Comparison of ENCODE assay signal across 9 cellular contexts in genomic region chr3:160981217-160981938, GRCh38.
A peak's percentile ranks its signal among the peaks of the same experiment; 100 is the strongest.
DNase-seq lines count a peak whose midpoint lies in the region; ATAC-seq, FAIRE-seq and TF ChIP-seq lines count a peak whose summit lies in the region.
"Had no signal": no experiment of that assay in that cellular context is flagged by ENCODE, and none has a peak within 500 bp of the region (broad histone marks: within the 10 kb centered on the region; RNA-seq: fewer than 3 reads in every experiment).

No MANE protein-coding gene starts in this region.

- H4K91ac ChIP-seq in mesenchymal stem cell (ENCODE audit: low read length) = no peak overlapping the region

- no peak overlapping the region for H2AK5ac ChIP-seq in mesenchymal stem cell (ENCODE audit: low read length, severe bottlenecking)

- no peak overlapping the region for H3K14ac ChIP-seq in mesenchymal stem cell (ENCODE audit: low read length in 2 of 2)

- TF ChIP-seq EP300 in esophagus muscularis mucosa (IDR thresholded peaks at IDR 0.05) = no peak

- no peak overlapping the region for H3K4ac ChIP-seq in mesenchymal stem cell (ENCODE audit: low read depth in 1 of 2, low read length in 2 of 2)

- DNase-seq in OCI-M1 (lab: John Stamatoyannopoulos, UW) (peak; percentile 5), mesenchymal stem cell (peak; percentile 73), ACHN (no peak), urothelium cell line (ENCODE audit: low spot score) (no peak), esophagus muscularis mucosa (ENCODE audit: extremely low spot score) (no peak)

- no peak overlapping the region for H4K8ac ChIP-seq in mesenchymal stem cell (ENCODE audit: low read length)

- no peaks in the 10 kb centered on the region for H3K36me3 ChIP-seq in mesenchymal stem cell (ENCODE audit: control insufficient read depth in 1 of 2, insufficient read depth in 2 of 2, low read depth in 1 of 2, low read length in 2 of 2)
- H3K36me3 ChIP-seq in esophagus muscularis mucosa = no peaks in the 10 kb centered on the region

- ATAC-seq in GM18873 (IDR thresholded peaks at IDR 0.05; ENCODE audit: low FRiP score, unreplicated experiment) (peak; percentile 92), HG02678 (IDR thresholded peaks at IDR 0.05; ENCODE audit: unreplicated experiment) (peak; percentile 89), HG03280 (IDR thresholded peaks at IDR 0.05; ENCODE audit: unreplicated experiment) (no peak)
- ATAC-seq: K562 had no signal

- no peak overlapping the region for H2BK15ac ChIP-seq in mesenchymal stem cell (ENCODE audit: low read depth, poor library complexity, severe bottlenecking)

- no peak for TF ChIP-seq CTCF in esophagus muscularis mucosa (IDR thresholded peaks at IDR 0.05)

- no peak for TF ChIP-seq POLR2A in esophagus muscularis mucosa (IDR thresholded peaks at IDR 0.05; ENCODE audit: low read depth)

- no peak overlapping the region for H3K27ac ChIP-seq in mesenchymal stem cell (ENCODE audit: low read length, poor library complexity, severe bottlenecking)
- H3K27ac ChIP-seq in esophagus muscularis mucosa (replicated peaks in 1 of 4) = no peak overlapping the region

- H3K9me3 ChIP-seq in mesenchymal stem cell (ENCODE audit: control insufficient read depth, low read length) (peaks cover 13% of the 10 kb centered on the region), esophagus muscularis mucosa (no peaks in the 10 kb centered on the region)

- H2BK120ac ChIP-seq in mesenchymal stem cell (ENCODE audit: low read depth, low read length) = no peak overlapping the region

- no peak overlapping the region for H3K23ac ChIP-seq in mesenchymal stem cell (ENCODE audit: low read length in 2 of 2)

- H3K4me3 ChIP-seq in mesenchymal stem cell (ENCODE audit: insufficient read depth in 1 of 2, low read depth in 1 of 2, low read length in 2 of 2) (no peak overlapping the region), esophagus muscularis mucosa (no peak overlapping the region)
- H3K4me3 ChIP-seq: K562 had no signal

- H3K4me1 ChIP-seq in mesenchymal stem cell (ENCODE audit: control insufficient read depth, insufficient read depth, low read depth, low read length) (no peaks in the 10 kb centered on the region), esophagus muscularis mucosa (no peaks in the 10 kb centered on the region)

- H3K27me3 ChIP-seq in mesenchymal stem cell (ENCODE audit: control insufficient read depth in 1 of 2, insufficient read depth in 1 of 2, low read length in 2 of 2) (no peaks in the 10 kb centered on the region), esophagus muscularis mucosa (no peaks in the 10 kb centered on the region)

- H3K4me2 ChIP-seq in mesenchymal stem cell (ENCODE audit: low read length, poor library complexity, severe bottlenecking) = no peak overlapping the region

- intact Hi-C loops in esophagus muscularis mucosa (cut with DNase I) = no loop called here

- H3K18ac ChIP-seq in mesenchymal stem cell (ENCODE audit: low read depth in 1 of 2, low read length in 2 of 2) = no peak overlapping the region

- no peak overlapping the region for H3K9ac ChIP-seq in mesenchymal stem cell (ENCODE audit: low read length)

- H2BK12ac ChIP-seq in mesenchymal stem cell (ENCODE audit: low read length in 2 of 2) = no peak overlapping the region

- 100% methylated on average over 1 of the region's 3 CpGs for WGBS in mesenchymal stem cell
- 96% methylated on average over 3 of the region's 3 CpGs for WGBS in esophagus muscularis mucosa

- no peak for FAIRE-seq in urothelium cell line (lab: Jason Lieb, UNC)
- FAIRE-seq: K562 had no signal

- no peaks in the 10 kb centered on the region for H3K79me1 ChIP-seq in mesenchymal stem cell (replicated peaks; ENCODE audit: low read length, poor library complexity, severe bottlenecking)

- H2AFZ ChIP-seq in mesenchymal stem cell (ENCODE audit: low read depth, low read length) = no peak overlapping the region

- no peak overlapping the region for H2BK5ac ChIP-seq in mesenchymal stem cell (ENCODE audit: low read depth, low read length, poor library complexity, severe bottlenecking)

- in situ Hi-C loops in ACHN (cut with HindIII; ENCODE audit: low pct_ligation_motif_present, low pct_unique_long_range_greater_than_20kb, low sequenced_read_pairs) = no loop called here

Comparison
In these comparisons a context has a peak if more than half of its experiments do, and no peak if none do; other contexts are left out.
1. DNase-seq: peak in OCI-M1 (single experiment) and mesenchymal stem cell (single experiment); none in ACHN (single experiment), urothelium cell line (single experiment) and esophagus muscularis mucosa (single experiment).